ENCODE assay signal across 8 cellular contexts in genomic region chr19:54448037-54448773, GRCh38. TPM values are rescaled to one million over a fixed set of nuclear protein-coding genes. Genes with fewer than 3 reads are reported as not detected.
A peak's percentile ranks its signal among the peaks of the same experiment; 100 is the strongest.
DNase-seq lines count a peak whose midpoint lies in the region; ATAC-seq lines count a peak whose summit lies in the region.

No MANE protein-coding gene starts in this region.

- H3K4ac ChIP-seq in neuronal stem cell (ENCODE audit: low read length) = no peak overlapping the region

- peaks cover 35% of the 10 kb centered on the region for H3K36me3 ChIP-seq in CD4-positive, CD25-positive, alpha-beta regulatory T cell (ENCODE audit: control insufficient read depth, insufficient read depth, low read length)
- H3K36me3 ChIP-seq in NT2/D1 (ENCODE audit: insufficient read depth, insufficient read length, low read length) (peaks cover 47% of the 10 kb centered on the region), neuronal stem cell (replicated peaks in 1 of 2; ENCODE audit: control insufficient read depth in 2 of 2, insufficient read depth in 2 of 2, low read length in 2 of 2) (peaks cover 26 to 61% of the 10 kb centered on the region in 2 donors), aorta (ENCODE audit: control insufficient read depth in 1 of 2, insufficient read depth in 2 of 2, low read length in 1 of 2) (peaks cover 0 to 10% of the 10 kb centered on the region in 2 donors)

- peak overlapping the region; percentile 93 to 98 (median 97) for H3K4me3 Mint-ChIP-seq in CD4-positive, CD25-positive, alpha-beta regulatory T cell

- peaks cover 0 to 4% (median 0%) of the 10 kb centered on the region in 7 donors for H3K9me3 Mint-ChIP-seq in CD4-positive, CD25-positive, alpha-beta regulatory T cell

- peaks cover 11% of the 10 kb centered on the region for H3K27me3 Mint-ChIP-seq in CD4-positive, CD25-positive, alpha-beta regulatory T cell

- DNase-seq in CD4-positive, CD25-positive, alpha-beta regulatory T cell = peak in 2 of 3 donors; percentile 21 to 43
- peak; percentile 60 for DNase-seq in H4 (ENCODE audit: low spot score)
- no peak for DNase-seq in NT2/D1 (ENCODE audit: low read depth, low spot score)
- DNase-seq in activated naive CD4-positive, alpha-beta T cell treated with anti-CD3 and anti-CD28 coated beads, Interleukin-2, amount 50 U/mL, for 16 hours = peak; percentile 46
- DNase-seq in glomerular visceral epithelial cell (ENCODE audit: extremely low spot score) = peak; percentile 60
- DNase-seq in neuronal stem cell (ENCODE audit: low spot score) = no peak
- DNase-seq in aorta = peak in 1 of 2 donors; percentile 81

- no peak overlapping the region for H2BK15ac ChIP-seq in neuronal stem cell (ENCODE audit: low read length)

- no CpG with 5 or more reads among the region's 34 CpGs for WGBS in neuronal stem cell (ENCODE audit: extremely low coverage in 2 of 2, insufficient read length in 2 of 2, insufficient replicate concordance in 1 of 2), 2 donors
- 0 to 1% methylated on average over 34 of the region's 34 CpGs for WGBS in aorta, 2 donors

- H3K27ac Mint-ChIP-seq in CD4-positive, CD25-positive, alpha-beta regulatory T cell = peak overlapping the region; percentile 98 to 100 (median 100)

- H3K79me1 ChIP-seq in neuronal stem cell (ENCODE audit: low read depth, low read length) = peaks cover 30% of the 10 kb centered on the region

- H3K18ac ChIP-seq in neuronal stem cell (ENCODE audit: low read length) = no peak overlapping the region

- H2BK5ac ChIP-seq in neuronal stem cell (ENCODE audit: low read length) = no peak overlapping the region

- no peaks in the 10 kb centered on the region for H3K27me3 ChIP-seq in CD4-positive, CD25-positive, alpha-beta regulatory T cell (ENCODE audit: control insufficient read depth, insufficient read depth, low read length)
- no peaks in the 10 kb centered on the region for H3K27me3 ChIP-seq in NT2/D1 (ENCODE audit: insufficient read depth, insufficient read length)
- no peaks in the 10 kb centered on the region for H3K27me3 ChIP-seq in neuronal stem cell (ENCODE audit: control insufficient read depth in 3 of 3, insufficient read depth in 3 of 3, low read depth in 1 of 3, low read length in 3 of 3)
- H3K27me3 ChIP-seq in aorta (ENCODE audit: control insufficient read depth in 1 of 2, insufficient read depth in 2 of 2, low read length in 1 of 2) = no peaks in the 10 kb centered on the region

- H2BK120ac ChIP-seq in neuronal stem cell (ENCODE audit: low read depth, low read length) = no peak overlapping the region

- H3K9ac ChIP-seq in NT2/D1 (ENCODE audit: insufficient read length, low read depth) = peak overlapping the region; percentile 96
- H3K9ac ChIP-seq in neuronal stem cell (ENCODE audit: low read depth, low read length, poor library complexity) = peak overlapping the region; percentile 97

- H2AFZ ChIP-seq in neuronal stem cell (ENCODE audit: low read length) = peak overlapping the region; percentile 88

- no peak overlapping the region for H4K91ac ChIP-seq in neuronal stem cell (ENCODE audit: low read depth, low read length, poor library complexity)

- H2AK5ac ChIP-seq in neuronal stem cell (ENCODE audit: low read depth, low read length) = no peak overlapping the region

- intact Hi-C loops in aorta (cut with DNase I) = loop anchor here in 1 of 2 donors (10.0 kb wide), 1 partner anchor 583 kb away; the partner anchor contains the start of gene MYADM

- H2BK12ac ChIP-seq in neuronal stem cell (ENCODE audit: low read length) = no peak overlapping the region

- no peaks in the 10 kb centered on the region for H3K9me3 ChIP-seq in CD4-positive, CD25-positive, alpha-beta regulatory T cell (ENCODE audit: control insufficient read depth in 2 of 2, low read length in 2 of 2)
- H3K9me3 ChIP-seq in NT2/D1 (ENCODE audit: insufficient read depth, low read length) (no peaks in the 10 kb centered on the region), neuronal stem cell (replicated peaks in 1 of 2; ENCODE audit: control insufficient read depth in 2 of 2, insufficient read depth in 1 of 2, low read depth in 1 of 2, low read length in 2 of 2) (no peaks in the 10 kb centered on the region), aorta (ENCODE audit: control insufficient read depth, low read length) (no peaks in the 10 kb centered on the region)

- H3K14ac ChIP-seq in neuronal stem cell (ENCODE audit: low read length) = no peak overlapping the region

- H3K4me2 ChIP-seq in neuronal stem cell (ENCODE audit: insufficient read depth, low read length, poor library complexity, severe bottlenecking) = peak overlapping the region; percentile 56

- peaks cover 6 to 64% (median 34%) of the 10 kb centered on the region in 4 donors for H3K4me1 Mint-ChIP-seq in CD4-positive, CD25-positive, alpha-beta regulatory T cell

- H3K27ac ChIP-seq in CD4-positive, CD25-positive, alpha-beta regulatory T cell (ENCODE audit: insufficient read depth, low read length, poor library complexity, severe bottlenecking) = peak overlapping the region; percentile 97
- H3K27ac ChIP-seq in neuronal stem cell (replicated peaks; ENCODE audit: low read length) (no peak overlapping the region), aorta (ENCODE audit: low read depth in 1 of 2, low read length in 2 of 2) (peak overlapping the region in 1 of 2 donors; percentile 91)

- peaks cover 15% of the 10 kb centered on the region for H3K36me3 Mint-ChIP-seq in CD4-positive, CD25-positive, alpha-beta regulatory T cell

- H3K4me3 ChIP-seq in CD4-positive, CD25-positive, alpha-beta regulatory T cell (ENCODE audit: low read depth, low read length) = peak overlapping the region; percentile 90
- H3K4me3 ChIP-seq in NT2/D1 (ENCODE audit: insufficient read length, low read depth) (peak overlapping the region; percentile 88), neuronal stem cell (ENCODE audit: low read length in 2 of 2) (peak overlapping the region; percentile 85 to 89), aorta (ENCODE audit: low read length in 2 of 2) (peak overlapping the region; percentile 53 to 92)

- H3K23ac ChIP-seq in neuronal stem cell (ENCODE audit: low read depth, low read length, poor library complexity) = no peak overlapping the region

- ATAC-seq in CD4-positive, CD25-positive, alpha-beta regulatory T cell (ENCODE audit: low read depth in 2 of 2) = peak in 1 of 2 donors; percentile 5
- ATAC-seq in aorta (ENCODE audit: low FRiP score) = peak; percentile 58
- no peak for ATAC-seq in HG03520 (IDR thresholded peaks at IDR 0.05; ENCODE audit: unreplicated experiment)

- H4K8ac ChIP-seq in neuronal stem cell (ENCODE audit: low read depth, low read length) = no peak overlapping the region

- peaks cover 46% of the 10 kb centered on the region for H3K4me1 ChIP-seq in CD4-positive, CD25-positive, alpha-beta regulatory T cell (ENCODE audit: control insufficient read depth, insufficient read depth, low read length, poor library complexity, severe bottlenecking)
- peaks cover 9% of the 10 kb centered on the region for H3K4me1 ChIP-seq in NT2/D1 (ENCODE audit: insufficient read depth, insufficient read length)
- peaks cover 0 to 4% of the 10 kb centered on the region in 2 donors for H3K4me1 ChIP-seq in neuronal stem cell (ENCODE audit: control insufficient read depth in 2 of 2, insufficient read depth in 1 of 2, low read depth in 1 of 2, low read length in 2 of 2)
- H3K4me1 ChIP-seq in aorta (ENCODE audit: control insufficient read depth in 1 of 2, insufficient read depth in 2 of 2, low read length in 2 of 2) = no peaks in the 10 kb centered on the region

RNA-seq across cellular contexts. Expression of gene LENG8, which starts 0.8 kb away (rescaled TPM):
- total RNA-seq in CD4-positive, CD25-positive, alpha-beta regulatory T cell = 558 TPM
- polyA plus RNA-seq in CD4-positive, CD25-positive, alpha-beta regulatory T cell = 1 to 10 TPM; 3.9 to 8.6 (median 6.1) TPM
- total RNA-seq in H4 (2014; rRNA removed; shearing (Covaris generic)) = 4.3 and 4.6 TPM in 2 replicates
- 151 TPM for polyA plus RNA-seq in neuronal stem cell (2013, experiment 1 of 2)
- polyA plus RNA-seq in neuronal stem cell (2013, experiment 2 of 2) = 130 TPM
- 100 to 1,000 TPM; 166 to 274 TPM for total RNA-seq in aorta
- polyA plus RNA-seq in aorta = 100 to 1,000 TPM in 1 of 2 donors, 10 to 100 TPM in 1; 39.4 to 336 TPM

RNA-seq across cellular contexts. Expression of gene LENG9, which starts 15.4 kb away (rescaled TPM):
- 3.9 TPM for total RNA-seq in CD4-positive, CD25-positive, alpha-beta regulatory T cell
- polyA plus RNA-seq in CD4-positive, CD25-positive, alpha-beta regulatory T cell = under 1 TPM in 3 of 4 donors, not detected in 1; 0.21 to 0.73 (median 0.33) TPM
- total RNA-seq in H4 (2014; rRNA removed; shearing (Covaris generic)) = 0.33 and 0.64 TPM in 2 replicates
- 1.3 TPM for polyA plus RNA-seq in neuronal stem cell (2013, experiment 1 of 2)
- 0.91 TPM for polyA plus RNA-seq in neuronal stem cell (2013, experiment 2 of 2)
- 1 to 10 TPM; 5.4 to 7.4 TPM for total RNA-seq in aorta
- 1 to 10 TPM; 2.1 to 6.5 TPM for polyA plus RNA-seq in aorta

RNA-seq across cellular contexts. Expression of gene CDC42EP5, which starts 24.9 kb away (rescaled TPM):
- total RNA-seq in CD4-positive, CD25-positive, alpha-beta regulatory T cell = not detected
- not detected for polyA plus RNA-seq in CD4-positive, CD25-positive, alpha-beta regulatory T cell
- total RNA-seq in H4 (2014; rRNA removed; shearing (Covaris generic)) = 5.1 and 7.0 TPM in 2 replicates
- polyA plus RNA-seq in neuronal stem cell (2013, experiment 1 of 2) = 12.2 TPM
- 12.5 TPM for polyA plus RNA-seq in neuronal stem cell (2013, experiment 2 of 2)
- total RNA-seq in aorta = 10 to 100 TPM; 45.0 to 52.8 TPM
- polyA plus RNA-seq in aorta = 10 to 100 TPM; 40.4 to 55.2 TPM

RNA-seq across cellular contexts. Expression of gene TTYH1, which starts 32.9 kb away (rescaled TPM):
- not detected for total RNA-seq in CD4-positive, CD25-positive, alpha-beta regulatory T cell
- polyA plus RNA-seq in CD4-positive, CD25-positive, alpha-beta regulatory T cell = under 1 TPM in 3 of 4 donors, not detected in 1; 0.17 to 1.00 (median 0.31) TPM
- not detected in 2 replicates for total RNA-seq in H4 (2014; rRNA removed; shearing (Covaris generic))
- 504 TPM for polyA plus RNA-seq in neuronal stem cell (2013, experiment 1 of 2)
- polyA plus RNA-seq in neuronal stem cell (2013, experiment 2 of 2) = 501 TPM
- total RNA-seq in aorta = 1 to 10 TPM in 1 of 2 donors, under 1 TPM in 1; 0.94 to 2.2 TPM
- under 1 TPM in 1 of 2 donors, not detected in 1; 0.03 TPM for polyA plus RNA-seq in aorta

RNA-seq across cellular contexts. Expression of gene LAIR2, which starts 54.4 kb away (rescaled TPM):
- 62.2 TPM for total RNA-seq in CD4-positive, CD25-positive, alpha-beta regulatory T cell
- 100 to 1,000 TPM; 123 to 365 (median 158) TPM for polyA plus RNA-seq in CD4-positive, CD25-positive, alpha-beta regulatory T cell
- not detected in 2 replicates for total RNA-seq in H4 (2014; rRNA removed; shearing (Covaris generic))
- not detected for polyA plus RNA-seq in neuronal stem cell (2013, experiment 1 of 2)
- polyA plus RNA-seq in neuronal stem cell (2013, experiment 2 of 2) = not detected
- 1 to 10 TPM in 1 of 2 donors, under 1 TPM in 1; 0.52 to 2.4 TPM for total RNA-seq in aorta
- polyA plus RNA-seq in aorta = not detected

Comparison
In these comparisons a context has a peak if more than half of its experiments do, and no peak if none do; other contexts are left out.
1. DNase-seq: peak in CD4-positive, CD25-positive, alpha-beta regulatory T cell (2 of 3), H4 (single experiment), activated naive CD4-positive, alpha-beta T cell treated with anti-CD3 and anti-CD28 coated beads, Interleukin-2, amount 50 U/mL, for 16 hours (single experiment) and glomerular visceral epithelial cell (single experiment); none in NT2/D1 (single experiment) and neuronal stem cell (single experiment).
2. RNA of gene LENG8, which starts 0.8 kb away (total RNA-seq): 558 TPM in CD4-positive, CD25-positive, alpha-beta regulatory T cell (single experiment) and 166 to 274 TPM in aorta; 4.3 to 4.6 TPM in H4; every median in the first group is over 10 times any median in the second.
3. Peak in every context shown above with its lines, with median percentiles within 50 percentile points of each other: H3K4me3 ChIP-seq.